Comparison of ENCODE assay signal across 16 cellular contexts in the genomic region with DNA sequence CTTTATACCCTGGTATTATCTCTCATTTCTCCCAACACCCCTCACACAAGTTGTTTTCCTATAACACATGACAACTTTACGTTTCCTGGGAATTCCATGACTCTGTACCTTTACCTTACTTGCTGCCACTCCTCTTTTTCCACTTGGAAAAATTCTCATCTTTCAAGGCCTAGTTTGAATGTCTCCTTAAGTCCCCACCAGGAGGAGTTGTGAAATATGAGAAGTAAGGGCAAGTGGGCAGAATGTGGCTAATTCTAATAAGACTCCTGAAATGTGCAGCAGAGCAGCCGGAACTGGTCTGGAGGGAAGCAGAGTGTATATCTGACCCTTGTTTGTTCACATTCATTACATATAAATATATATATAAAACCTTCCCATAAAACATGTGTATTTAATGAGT. TPM values are rescaled to one million over a fixed set of nuclear protein-coding genes. Genes with fewer than 3 reads are reported as not detected.
DNase-seq lines count a peak whose midpoint lies in the region; ATAC-seq and TF ChIP-seq lines count a peak whose summit lies in the region.
"Had no signal": no experiment of that assay in that cellular context is flagged by ENCODE, and none has a peak within 500 bp of the region (broad histone marks: within the 10 kb centered on the region; RNA-seq: fewer than 3 reads in every experiment).

No MANE protein-coding gene starts in this region.

- H3K36me3 Mint-ChIP-seq in GM23338 (ENCODE audit: low read depth) = peaks cover 23% of the 10 kb centered on the region
- peaks cover 3% of the 10 kb centered on the region for H3K36me3 Mint-ChIP-seq in osteocyte (ENCODE audit: unreplicated experiment)
- no peaks in the 10 kb centered on the region for H3K36me3 Mint-ChIP-seq in CD8-positive, alpha-beta T cell

- H3K36me3 ChIP-seq in GM23338 (ENCODE audit: insufficient read depth) = 0 out of 2 replicates have a peak, but pooled peaks cover 6% of the 10 kb centered on the region
- no peaks in the 10 kb centered on the region for H3K36me3 ChIP-seq in CD8-positive, alpha-beta T cell (ENCODE audit: insufficient read depth, low read length)

- TF ChIP-seq CTCF in GM23338 (conservative IDR thresholded peaks at IDR 0.05; ENCODE audit: low read depth in 2 of 2) (no peak), fibroblast of the aortic adventitia (IDR thresholded peaks at IDR 0.05; ENCODE audit: insufficient read depth, low read length) (no peak), osteocyte (IDR thresholded peaks at IDR 0.05) (peak; percentile 14)
- TF ChIP-seq CTCF in CD8-positive, alpha-beta T cell (IDR thresholded peaks at IDR 0.05) = no peak

- intact Hi-C loops in CD8-positive, alpha-beta T cell (cut with DNase I, micrococcal nuclease) = no loop called here

- H3K27ac Mint-ChIP-seq in GM23338 (no peak overlapping the region; the same call in 1 of the 2 replicates), osteocyte (ENCODE audit: unreplicated experiment) (no peak overlapping the region)
- H3K27ac Mint-ChIP-seq in CD8-positive, alpha-beta T cell = no peak overlapping the region
- H3K27ac Mint-ChIP-seq: activated CD4-positive, alpha-beta memory T cell treated with anti-CD3 and anti-CD28 coated beads, Interleukin-2, amount 10 ng/mL, durations not matched to agents 7 days and 5 days; stimulated activated naive CD8-positive, alpha-beta T cell treated with anti-CD3 and anti-CD28 coated beads, Interleukin-15, Interleukin-2, amounts not matched to agents 100 ng/mL and 50 ng/mL, for 24 hours had no signal

- H3K9me3 ChIP-seq in CD8-positive, alpha-beta T cell (ENCODE audit: low read length) = no peaks in the 10 kb centered on the region
- H3K9me3 ChIP-seq: BLaER1 had no signal

- peak; percentile 22 for DNase-seq in GM23338 (ENCODE audit: low spot score)
- DNase-seq in fibroblast of the aortic adventitia (ENCODE audit: low read depth) = peak; percentile 9
- no peak for DNase-seq in osteocyte (ENCODE audit: extremely low spot score, unreplicated experiment)
- no peak for DNase-seq in stimulated activated CD4-positive, alpha-beta T cell treated with anti-CD3 and anti-CD28 coated beads, Interleukin-4, amount 100 ng/mL, for 24 hours
- no peak for DNase-seq in globus pallidus (ENCODE audit: low spot score)
- no peak for DNase-seq in stimulated activated naive CD8-positive, alpha-beta T cell treated with anti-CD3 and anti-CD28 coated beads, Interleukin-15, Interleukin-2, amounts not matched to agents 100 U/mL and 50 U/mL, for 24 hours
- DNase-seq in CD8-positive, alpha-beta T cell = no peak
- DNase-seq: activated CD4-positive, alpha-beta memory T cell treated with anti-CD3 and anti-CD28 coated beads, Interleukin-2, amount 10 ng/mL, durations not matched to agents 7 days and 5 days; activated gamma-delta T cell; NCI-H1694; NCI-H774 had no signal

- peak overlapping the region; percentile 4; the same call in 1 of the 2 replicates for H3K27ac ChIP-seq in GM23338 (ENCODE audit: low read depth)
- H3K27ac ChIP-seq in CD8-positive, alpha-beta T cell (ENCODE audit: low read depth, low read length) = no peak overlapping the region
- H3K27ac ChIP-seq: BLaER1, KMS-11 had no signal

- CTCF ChIA-PET in CD8-positive, alpha-beta T cell (lab: Charles Lee) = no interaction called here

- POLR2A ChIA-PET in CD8-positive, alpha-beta T cell (lab: Charles Lee) = interaction anchor here (0.6 kb wide), 1 partner anchor 16 kb away, joined by 3 read pairs; no protein-coding TSS in a partner anchor

- H3K27me3 ChIP-seq in GM23338 (ENCODE audit: insufficient read depth) = no peaks in the 10 kb centered on the region
- no peaks in the 10 kb centered on the region for H3K27me3 ChIP-seq in CD8-positive, alpha-beta T cell (ENCODE audit: insufficient read depth, low read length)
- H3K27me3 ChIP-seq: BLaER1 had no signal

- H3K4me1 ChIP-seq in GM23338 (ENCODE audit: insufficient read depth) = no peaks in the 10 kb centered on the region
- no peaks in the 10 kb centered on the region for H3K4me1 ChIP-seq in CD8-positive, alpha-beta T cell (ENCODE audit: insufficient read depth, low read length)
- H3K4me1 ChIP-seq: BLaER1 had no signal

- H3K79me2 ChIP-seq in GM23338 (replicated peaks; ENCODE audit: insufficient read depth) = no peaks in the 10 kb centered on the region

- no peaks in the 10 kb centered on the region for H3K9me3 Mint-ChIP-seq in GM23338
- no peaks in the 10 kb centered on the region for H3K9me3 Mint-ChIP-seq in osteocyte (ENCODE audit: unreplicated experiment)
- no peaks in the 10 kb centered on the region for H3K9me3 Mint-ChIP-seq in CD8-positive, alpha-beta T cell
- H3K9me3 Mint-ChIP-seq: activated CD4-positive, alpha-beta memory T cell treated with anti-CD3 and anti-CD28 coated beads, Interleukin-2, amount 10 ng/mL, durations not matched to agents 7 days and 5 days; central memory CD8-positive, alpha-beta T cell; stimulated activated naive CD8-positive, alpha-beta T cell treated with anti-CD3 and anti-CD28 coated beads, Interleukin-15, Interleukin-2, amounts not matched to agents 100 ng/mL and 50 ng/mL, for 24 hours had no signal

- H4K20me1 ChIP-seq in GM23338 (replicated peaks; ENCODE audit: insufficient read depth) = 0 out of 2 replicates have a peak, but pooled peaks cover 4% of the 10 kb centered on the region
- H4K20me1 ChIP-seq: BLaER1 had no signal

- H3K4me2 ChIP-seq in GM23338 = no peak overlapping the region
- H3K4me2 ChIP-seq: BLaER1, KMS-11 had no signal

- H3K9me2 ChIP-seq in GM23338 (ENCODE audit: insufficient read depth) = no peaks in the 10 kb centered on the region

- no peak overlapping the region for H3K4me3 ChIP-seq in GM23338
- no peak overlapping the region for H3K4me3 ChIP-seq in fibroblast of the aortic adventitia (ENCODE audit: low read depth, low read length)
- H3K4me3 ChIP-seq in CD8-positive, alpha-beta T cell (ENCODE audit: low read depth, low read length) = no peak overlapping the region
- H3K4me3 ChIP-seq: BLaER1 had no signal

- H3F3A ChIP-seq in GM23338 (replicated peaks; ENCODE audit: low read depth) = peaks cover 3% of the 10 kb centered on the region

- no peak overlapping the region for H2AFZ ChIP-seq in GM23338

- H3K4me1 Mint-ChIP-seq in GM23338 = peaks cover 4% of the 10 kb centered on the region; the same call in 2 of the 3 replicates
- H3K4me1 Mint-ChIP-seq in osteocyte (ENCODE audit: unreplicated experiment) = peaks cover 1% of the 10 kb centered on the region
- H3K4me1 Mint-ChIP-seq in CD8-positive, alpha-beta T cell (ENCODE audit: low read depth) = no peaks in the 10 kb centered on the region
- H3K4me1 Mint-ChIP-seq: activated CD4-positive, alpha-beta memory T cell treated with anti-CD3 and anti-CD28 coated beads, Interleukin-2, amount 10 ng/mL, durations not matched to agents 7 days and 5 days; central memory CD8-positive, alpha-beta T cell had no signal

- ATAC-seq in GM23338 (no peak), SK-N-SH treated with all-trans-retinoic acid at 6 μM for 48 hours (peak; percentile 34; the same call in 1 of the 3 replicates)
- ATAC-seq in stimulated activated naive CD8-positive, alpha-beta T cell treated with anti-CD3 and anti-CD28 coated beads, Interleukin-15, Interleukin-2, amounts not matched to agents 100 U/mL and 50 U/mL, for 24 hours = no peak
- no peak for ATAC-seq in CD8-positive, alpha-beta T cell

- no peak overlapping the region for H3K4me3 Mint-ChIP-seq in GM23338
- H3K4me3 Mint-ChIP-seq in osteocyte (ENCODE audit: unreplicated experiment) = no peak overlapping the region
- H3K4me3 Mint-ChIP-seq in CD8-positive, alpha-beta T cell = no peak overlapping the region
- H3K4me3 Mint-ChIP-seq: activated CD4-positive, alpha-beta memory T cell treated with anti-CD3 and anti-CD28 coated beads, Interleukin-2, amount 10 ng/mL, durations not matched to agents 7 days and 5 days; central memory CD8-positive, alpha-beta T cell; stimulated activated naive CD8-positive, alpha-beta T cell treated with anti-CD3 and anti-CD28 coated beads, Interleukin-15, Interleukin-2, amounts not matched to agents 100 ng/mL and 50 ng/mL, for 24 hours had no signal

- H3K27me3 Mint-ChIP-seq in GM23338 (ENCODE audit: insufficient read depth, low read depth, poor library complexity) (no peaks in the 10 kb centered on the region), osteocyte (ENCODE audit: unreplicated experiment) (no peaks in the 10 kb centered on the region)
- no peaks in the 10 kb centered on the region for H3K27me3 Mint-ChIP-seq in CD8-positive, alpha-beta T cell (ENCODE audit: low read depth)
- H3K27me3 Mint-ChIP-seq: activated CD4-positive, alpha-beta memory T cell treated with anti-CD3 and anti-CD28 coated beads, Interleukin-2, amount 10 ng/mL, durations not matched to agents 7 days and 5 days; central memory CD8-positive, alpha-beta T cell; stimulated activated naive CD8-positive, alpha-beta T cell treated with anti-CD3 and anti-CD28 coated beads, Interleukin-15, Interleukin-2, amounts not matched to agents 100 ng/mL and 50 ng/mL, for 24 hours had no signal

TF ChIP-seq in GM23338, 12 proteins besides CTCF, POLR2A, EP300 and RAD21 (continues in another document):
- TF ChIP-seq EZH2phosphoT487 (IDR thresholded peaks at IDR 0.05; ENCODE audit: unreplicated experiment) (no peak), ETS1 (IDR thresholded peaks at IDR 0.05) (no peak)

TF ChIP-seq in SK-N-SH treated with all-trans-retinoic acid at 6 μM for 48 hours, 23 proteins besides CTCF, POLR2A, EP300 and RAD21:
- TF ChIP-seq, protein P1, sequence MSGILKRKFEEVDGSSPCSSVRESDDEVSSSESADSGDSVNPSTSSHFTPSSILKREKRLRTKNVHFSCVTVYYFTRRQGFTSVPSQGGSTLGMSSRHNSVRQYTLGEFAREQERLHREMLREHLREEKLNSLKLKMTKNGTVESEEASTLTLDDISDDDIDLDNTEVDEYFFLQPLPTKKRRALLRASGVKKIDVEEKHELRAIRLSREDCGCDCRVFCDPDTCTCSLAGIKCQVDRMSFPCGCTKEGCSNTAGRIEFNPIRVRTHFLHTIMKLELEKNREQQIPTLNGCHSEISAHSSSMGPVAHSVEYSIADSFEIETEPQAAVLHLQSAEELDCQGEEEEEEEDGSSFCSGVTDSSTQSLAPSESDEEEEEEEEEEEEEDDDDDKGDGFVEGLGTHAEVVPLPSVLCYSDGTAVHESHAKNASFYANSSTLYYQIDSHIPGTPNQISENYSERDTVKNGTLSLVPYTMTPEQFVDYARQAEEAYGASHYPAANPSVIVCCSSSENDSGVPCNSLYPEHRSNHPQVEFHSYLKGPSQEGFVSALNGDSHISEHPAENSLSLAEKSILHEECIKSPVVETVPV (CRISPR knock-in tag; IDR thresholded peaks at IDR 0.05) = no peak
- no peak for TF ChIP-seq ZNF8 (CRISPR knock-in tag; IDR thresholded peaks at IDR 0.05)
- no peak for TF ChIP-seq PPARA (CRISPR knock-in tag; IDR thresholded peaks at IDR 0.05; ENCODE audit: borderline replicate concordance)
- TF ChIP-seq ESRRG (CRISPR knock-in tag; IDR thresholded peaks at IDR 0.05) = no peak

RNA-seq across cellular contexts. Expression of gene BRCA1, which starts 39.7 kb away (rescaled TPM):
- 31.9 and 45.9 TPM in 2 replicates for total RNA-seq in GM23338 (2014; rRNA removed; shearing (Covaris generic))
- polyA plus RNA-seq in GM23338 (2016; fragmentation: Nextera tagmentation; extraction: Ambion mirVana) = 37.8 and 43.2 TPM in 2 replicates
- total RNA-seq in fibroblast of the aortic adventitia (ENCODE audit: low replicate concordance) (13.0 and 44.6 TPM in 2 replicates), osteocyte (6.8 and 7.3 TPM in 2 replicates)
- total RNA-seq in CD8-positive, alpha-beta T cell = 1 to 10 TPM; 1.1 to 1.3 TPM

Comparison
In these comparisons a context has a peak if more than half of its experiments do, and no peak if none do; other contexts are left out.
1. DNase-seq: peak in GM23338 (single experiment) and fibroblast of the aortic adventitia (single experiment); none in osteocyte (single experiment), stimulated activated CD4-positive, alpha-beta T cell treated with anti-CD3 and anti-CD28 coated beads, Interleukin-4, amount 100 ng/mL, for 24 hours (single experiment), globus pallidus (single experiment), stimulated activated naive CD8-positive, alpha-beta T cell treated with anti-CD3 and anti-CD28 coated beads, Interleukin-15, Interleukin-2, amounts not matched to agents 100 U/mL and 50 U/mL, for 24 hours (single experiment) and CD8-positive, alpha-beta T cell (0 of 7).